Comparison of ENCODE assay signal across 1 cellular context in genomic region chr10:95467162-95467599, GRCh38.
TF ChIP-seq lines count a peak whose summit lies in the region.

No MANE protein-coding gene starts in this region.

TF ChIP-seq in HepG2, 621 proteins besides CTCF, POLR2A, EP300 and RAD21 (continued from another document and continues in another):
- TF ChIP-seq CEBPB (IDR thresholded peaks at IDR 0.05; ENCODE audit: borderline replicate concordance, low read depth, low read length) (peak; percentile 4; the same call in 1 of the 2 replicates), REST (IDR thresholded peaks at IDR 0.05; ENCODE audit: borderline replicate concordance in 1 of 2, low read depth in 1 of 2, low read length in 2 of 2) (0 out of 4 replicates have a peak, but pooled peaks of 1 of the 2 experiments have one; percentile 24), ZFP37 (CRISPR knock-in tag; IDR thresholded peaks at IDR 0.05; ENCODE audit: borderline replicate concordance) (0 out of 2 replicates have a peak, but pooled peaks have one; percentile 38), CBX5 (CRISPR knock-in tag; IDR thresholded peaks at IDR 0.05; ENCODE audit: borderline replicate concordance) (peak; percentile 80; the same call in 1 of the 2 replicates), ZNF317 (CRISPR knock-in tag; IDR thresholded peaks at IDR 0.05) (0 out of 2 replicates have a peak, but pooled peaks have one; percentile 30), AFF4 (CRISPR knock-in tag; IDR thresholded peaks at IDR 0.05) (no peak), MTA1 (CRISPR knock-in tag; IDR thresholded peaks at IDR 0.05; ENCODE audit: borderline replicate concordance) (peak; percentile 56; the same call in 1 of the 2 replicates), KAT7 (CRISPR knock-in tag; IDR thresholded peaks at IDR 0.05; ENCODE audit: borderline replicate concordance) (0 out of 2 replicates have a peak, but pooled peaks have one; percentile 30), MED13 (CRISPR knock-in tag; IDR thresholded peaks at IDR 0.05) (0 out of 2 replicates have a peak, but pooled peaks have one; percentile 35), NFIC (IDR thresholded peaks at IDR 0.05; ENCODE audit: low read length) (peak; percentile 64; the same call in 1 of the 2 replicates), FOXP1 (IDR thresholded peaks at IDR 0.05) (no peak), FOXP1 (CRISPR knock-in tag; IDR thresholded peaks at IDR 0.05) (peak; percentile 48; the same call in 1 of the 2 replicates), ZNF292 (CRISPR knock-in tag; IDR thresholded peaks at IDR 0.05; ENCODE audit: borderline replicate concordance, low read depth) (peak; percentile 65; the same call in 1 of the 2 replicates), MIER3 (CRISPR knock-in tag; IDR thresholded peaks at IDR 0.05; ENCODE audit: borderline replicate concordance) (peak; percentile 61; the same call in 1 of the 2 replicates), SNAI1 (CRISPR knock-in tag; IDR thresholded peaks at IDR 0.05; ENCODE audit: borderline replicate concordance) (no peak), SOX5 (CRISPR knock-in tag; IDR thresholded peaks at IDR 0.05; ENCODE audit: borderline replicate concordance) (peak; percentile 58; the same call in 1 of the 2 replicates), FLYWCH1 (CRISPR knock-in tag; IDR thresholded peaks at IDR 0.05) (no peak), FOXO4 (CRISPR knock-in tag; conservative IDR thresholded peaks at IDR 0.05) (no peak), SOX13 (IDR thresholded peaks at IDR 0.05) (no peak), SOX13 (CRISPR knock-in tag; conservative IDR thresholded peaks at IDR 0.05 in 1 of 2, IDR thresholded peaks at IDR 0.05 in 1 of 2) (peak in 1 of 2 experiments; percentile 58; a peak in 2 of 4 replicates), MEIS2 (CRISPR knock-in tag; IDR thresholded peaks at IDR 0.05) (peak; percentile 56; the same call in 1 of the 2 replicates), ZNF720 (CRISPR knock-in tag; IDR thresholded peaks at IDR 0.05) (no peak), LCORL (IDR thresholded peaks at IDR 0.05) (no peak), LCORL (CRISPR knock-in tag; IDR thresholded peaks at IDR 0.05) (peak; percentile 83), FOXA3 (CRISPR knock-in tag; IDR thresholded peaks at IDR 0.05) (peak; percentile 40; the same call in 1 of the 2 replicates), TP53 (CRISPR knock-in tag; conservative IDR thresholded peaks at IDR 0.05) (0 out of 2 replicates have a peak, but pooled peaks have one; percentile 33)
- TF ChIP-seq, protein P1, sequence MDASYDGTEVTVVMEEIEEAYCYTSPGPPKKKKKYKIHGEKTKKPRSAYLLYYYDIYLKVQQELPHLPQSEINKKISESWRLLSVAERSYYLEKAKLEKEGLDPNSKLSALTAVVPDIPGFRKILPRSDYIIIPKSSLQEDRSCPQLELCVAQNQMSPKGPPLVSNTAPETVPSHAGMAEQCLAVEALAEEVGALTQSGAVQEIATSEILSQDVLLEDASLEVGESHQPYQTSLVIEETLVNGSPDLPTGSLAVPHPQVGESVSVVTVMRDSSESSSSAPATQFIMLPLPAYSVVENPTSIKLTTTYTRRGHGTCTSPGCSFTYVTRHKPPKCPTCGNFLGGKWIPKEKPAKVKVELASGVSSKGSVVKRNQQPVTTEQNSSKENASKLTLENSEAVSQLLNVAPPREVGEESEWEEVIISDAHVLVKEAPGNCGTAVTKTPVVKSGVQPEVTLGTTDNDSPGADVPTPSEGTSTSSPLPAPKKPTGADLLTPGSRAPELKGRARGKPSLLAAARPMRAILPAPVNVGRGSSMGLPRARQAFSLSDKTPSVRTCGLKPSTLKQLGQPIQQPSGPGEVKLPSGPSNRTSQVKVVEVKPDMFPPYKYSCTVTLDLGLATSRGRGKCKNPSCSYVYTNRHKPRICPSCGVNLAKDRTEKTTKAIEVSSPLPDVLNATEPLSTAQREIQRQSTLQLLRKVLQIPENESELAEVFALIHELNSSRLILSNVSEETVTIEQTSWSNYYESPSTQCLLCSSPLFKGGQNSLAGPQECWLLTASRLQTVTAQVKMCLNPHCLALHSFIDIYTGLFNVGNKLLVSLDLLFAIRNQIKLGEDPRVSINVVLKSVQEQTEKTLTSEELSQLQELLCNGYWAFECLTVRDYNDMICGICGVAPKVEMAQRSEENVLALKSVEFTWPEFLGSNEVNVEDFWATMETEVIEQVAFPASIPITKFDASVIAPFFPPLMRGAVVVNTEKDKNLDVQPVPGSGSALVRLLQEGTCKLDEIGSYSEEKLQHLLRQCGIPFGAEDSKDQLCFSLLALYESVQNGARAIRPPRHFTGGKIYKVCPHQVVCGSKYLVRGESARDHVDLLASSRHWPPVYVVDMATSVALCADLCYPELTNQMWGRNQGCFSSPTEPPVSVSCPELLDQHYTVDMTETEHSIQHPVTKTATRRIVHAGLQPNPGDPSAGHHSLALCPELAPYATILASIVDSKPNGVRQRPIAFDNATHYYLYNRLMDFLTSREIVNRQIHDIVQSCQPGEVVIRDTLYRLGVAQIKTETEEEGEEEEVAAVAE (CRISPR knock-in tag; IDR thresholded peaks at IDR 0.05; ENCODE audit: borderline replicate concordance): 0 out of 2 replicates have a peak, but pooled peaks have one; percentile 46
- TF ChIP-seq, protein P2, sequence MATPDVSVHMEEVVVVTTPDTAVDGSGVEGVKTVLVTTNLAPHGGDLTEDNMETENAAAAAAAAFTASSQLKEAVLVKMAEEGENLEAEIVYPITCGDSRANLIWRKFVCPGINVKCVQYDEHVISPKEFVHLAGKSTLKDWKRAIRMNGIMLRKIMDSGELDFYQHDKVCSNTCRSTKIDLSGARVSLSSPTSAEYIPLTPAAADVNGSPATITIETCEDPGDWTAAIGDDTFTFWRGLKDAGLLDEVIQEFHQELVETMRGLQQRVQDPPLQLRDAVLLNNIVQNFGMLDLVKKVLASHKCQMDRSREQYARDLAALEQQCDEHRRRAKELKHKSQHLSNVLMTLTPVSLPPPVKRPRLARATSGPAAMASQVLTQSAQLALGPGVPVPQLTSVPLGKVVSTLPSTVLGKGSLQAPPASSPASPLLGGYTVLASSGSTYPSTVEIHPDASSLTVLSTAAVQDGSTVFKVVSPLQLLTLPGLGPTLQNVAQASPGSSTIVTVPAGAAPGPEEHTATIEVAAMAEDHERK (CRISPR knock-in tag; IDR thresholded peaks at IDR 0.05; ENCODE audit: low read depth): no peak
- TF ChIP-seq, protein P3, sequence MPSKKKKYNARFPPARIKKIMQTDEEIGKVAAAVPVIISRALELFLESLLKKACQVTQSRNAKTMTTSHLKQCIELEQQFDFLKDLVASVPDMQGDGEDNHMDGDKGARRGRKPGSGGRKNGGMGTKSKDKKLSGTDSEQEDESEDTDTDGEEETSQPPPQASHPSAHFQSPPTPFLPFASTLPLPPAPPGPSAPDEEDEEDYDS (CRISPR knock-in tag; IDR thresholded peaks at IDR 0.05): peak; percentile 47; the same call in 1 of the 2 replicates
- TF ChIP-seq, protein P4, sequence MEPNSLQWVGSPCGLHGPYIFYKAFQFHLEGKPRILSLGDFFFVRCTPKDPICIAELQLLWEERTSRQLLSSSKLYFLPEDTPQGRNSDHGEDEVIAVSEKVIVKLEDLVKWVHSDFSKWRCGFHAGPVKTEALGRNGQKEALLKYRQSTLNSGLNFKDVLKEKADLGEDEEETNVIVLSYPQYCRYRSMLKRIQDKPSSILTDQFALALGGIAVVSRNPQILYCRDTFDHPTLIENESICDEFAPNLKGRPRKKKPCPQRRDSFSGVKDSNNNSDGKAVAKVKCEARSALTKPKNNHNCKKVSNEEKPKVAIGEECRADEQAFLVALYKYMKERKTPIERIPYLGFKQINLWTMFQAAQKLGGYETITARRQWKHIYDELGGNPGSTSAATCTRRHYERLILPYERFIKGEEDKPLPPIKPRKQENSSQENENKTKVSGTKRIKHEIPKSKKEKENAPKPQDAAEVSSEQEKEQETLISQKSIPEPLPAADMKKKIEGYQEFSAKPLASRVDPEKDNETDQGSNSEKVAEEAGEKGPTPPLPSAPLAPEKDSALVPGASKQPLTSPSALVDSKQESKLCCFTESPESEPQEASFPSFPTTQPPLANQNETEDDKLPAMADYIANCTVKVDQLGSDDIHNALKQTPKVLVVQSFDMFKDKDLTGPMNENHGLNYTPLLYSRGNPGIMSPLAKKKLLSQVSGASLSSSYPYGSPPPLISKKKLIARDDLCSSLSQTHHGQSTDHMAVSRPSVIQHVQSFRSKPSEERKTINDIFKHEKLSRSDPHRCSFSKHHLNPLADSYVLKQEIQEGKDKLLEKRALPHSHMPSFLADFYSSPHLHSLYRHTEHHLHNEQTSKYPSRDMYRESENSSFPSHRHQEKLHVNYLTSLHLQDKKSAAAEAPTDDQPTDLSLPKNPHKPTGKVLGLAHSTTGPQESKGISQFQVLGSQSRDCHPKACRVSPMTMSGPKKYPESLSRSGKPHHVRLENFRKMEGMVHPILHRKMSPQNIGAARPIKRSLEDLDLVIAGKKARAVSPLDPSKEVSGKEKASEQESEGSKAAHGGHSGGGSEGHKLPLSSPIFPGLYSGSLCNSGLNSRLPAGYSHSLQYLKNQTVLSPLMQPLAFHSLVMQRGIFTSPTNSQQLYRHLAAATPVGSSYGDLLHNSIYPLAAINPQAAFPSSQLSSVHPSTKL (CRISPR knock-in tag; IDR thresholded peaks at IDR 0.05): peak; percentile 89
- TF ChIP-seq, protein P5, sequence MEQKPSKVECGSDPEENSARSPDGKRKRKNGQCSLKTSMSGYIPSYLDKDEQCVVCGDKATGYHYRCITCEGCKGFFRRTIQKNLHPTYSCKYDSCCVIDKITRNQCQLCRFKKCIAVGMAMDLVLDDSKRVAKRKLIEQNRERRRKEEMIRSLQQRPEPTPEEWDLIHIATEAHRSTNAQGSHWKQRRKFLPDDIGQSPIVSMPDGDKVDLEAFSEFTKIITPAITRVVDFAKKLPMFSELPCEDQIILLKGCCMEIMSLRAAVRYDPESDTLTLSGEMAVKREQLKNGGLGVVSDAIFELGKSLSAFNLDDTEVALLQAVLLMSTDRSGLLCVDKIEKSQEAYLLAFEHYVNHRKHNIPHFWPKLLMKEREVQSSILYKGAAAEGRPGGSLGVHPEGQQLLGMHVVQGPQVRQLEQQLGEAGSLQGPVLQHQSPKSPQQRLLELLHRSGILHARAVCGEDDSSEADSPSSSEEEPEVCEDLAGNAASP (CRISPR knock-in tag; IDR thresholded peaks at IDR 0.05; ENCODE audit: borderline replicate concordance): peak; percentile 48; the same call in 1 of the 2 replicates
